Comparison of ENCODE assay signal across 6 cellular contexts in the genomic region with DNA sequence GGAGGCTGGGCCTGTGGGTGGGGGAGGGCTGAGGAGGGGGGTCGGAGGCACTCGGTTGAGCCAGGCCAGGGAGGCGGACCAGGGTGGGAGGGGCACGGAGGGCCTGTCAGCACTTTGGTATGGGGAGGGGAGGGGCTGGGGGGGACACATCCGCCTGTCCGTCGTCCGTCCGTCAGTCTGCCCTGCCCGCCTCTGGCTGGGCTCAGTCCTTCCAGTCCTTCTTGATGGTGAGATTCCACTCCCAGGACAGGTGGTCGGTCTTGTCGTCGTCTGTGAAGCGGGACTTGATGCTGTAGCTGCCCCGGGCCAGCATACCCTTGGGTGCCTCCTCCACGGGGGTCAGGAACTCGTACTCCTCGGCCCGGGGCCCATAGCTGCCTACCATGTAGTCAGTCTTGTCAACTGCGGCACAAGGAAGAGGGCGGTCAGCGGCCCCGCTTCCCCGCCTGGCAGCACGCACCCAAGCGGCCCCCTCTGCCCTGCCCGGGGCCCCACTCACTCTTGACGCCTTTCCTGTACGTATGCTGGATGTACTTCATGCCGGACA. TPM values are rescaled to one million over a fixed set of nuclear protein-coding genes. Genes with fewer than 3 reads are reported as not detected.
DNase-seq lines count a peak whose midpoint lies in the region; ATAC-seq and TF ChIP-seq lines count a peak whose summit lies in the region.

No MANE protein-coding gene starts in this region.

- peak in 3 of 5 donors; percentile 35 to 58 (median 45) for DNase-seq in heart left ventricle
- DNase-seq in cardiac septum (ENCODE audit: low spot score): no peak
- peak; percentile 92 for DNase-seq in choroid plexus epithelial cell (ENCODE audit: low read depth)
- DNase-seq in DMS153 (lab: John Stamatoyannopoulos, UW): no peak

- no peak overlapping the region for H3K9ac ChIP-seq in rectal smooth muscle tissue (ENCODE audit: low read length)

- no peaks in the 10 kb centered on the region for H3K9me3 ChIP-seq in heart left ventricle

- H3K4me1 ChIP-seq in heart left ventricle (peaks cover 4 to 68% (median 55%) of the 10 kb centered on the region in 12 donors), rectal smooth muscle tissue (ENCODE audit: control insufficient read depth, insufficient read depth, low read length) (peaks cover 12% of the 10 kb centered on the region)

- no peaks in the 10 kb centered on the region for H3K27me3 ChIP-seq in heart left ventricle
- H3K27me3 ChIP-seq in rectal smooth muscle tissue (ENCODE audit: control insufficient read depth, insufficient read depth, low read length): no peaks in the 10 kb centered on the region

- H3K4me3 ChIP-seq in heart left ventricle (peak overlapping the region in 3 of 12 donors; percentile 28 to 98 (median 97)), choroid plexus epithelial cell (ENCODE audit: low read depth, low read length) (peak overlapping the region; percentile 82), rectal smooth muscle tissue (ENCODE audit: low read length) (no peak overlapping the region)

- intact Hi-C loops in heart left ventricle (cut with DNase I) (loop anchor here in 2 of 10 donors (10.0 kb wide), 2 partner anchors 156 to 354 kb away; a partner anchor contains a TSS), cardiac septum (cut with DNase I) (no loop called here)

- H3K36me3 ChIP-seq in heart left ventricle: peaks cover 0 to 43% (median 21%) of the 10 kb centered on the region in 9 donors
- H3K36me3 ChIP-seq in rectal smooth muscle tissue (ENCODE audit: control insufficient read depth, insufficient read depth, low read length): peaks cover 11% of the 10 kb centered on the region

- no peak for TF ChIP-seq POLR2A in heart left ventricle (IDR thresholded peaks at IDR 0.05)

- TF ChIP-seq CTCF in heart left ventricle (IDR thresholded peaks at IDR 0.05): no peak
- no peak for TF ChIP-seq CTCF in choroid plexus epithelial cell (conservative IDR thresholded peaks at IDR 0.05; ENCODE audit: low read depth, low read length)

- ATAC-seq in heart left ventricle (peak in 1 of 4 donors; percentile 4), GM21529 (IDR thresholded peaks at IDR 0.05; ENCODE audit: unreplicated experiment) (no peak)

- 58 to 65% (median 61%) methylated on average over 14 to 30 of the region's 30 CpGs for WGBS in heart left ventricle, 4 donors

- peak overlapping the region in 9 of 12 donors; percentile 9 to 98 (median 92) for H3K27ac ChIP-seq in heart left ventricle
- H3K27ac ChIP-seq in rectal smooth muscle tissue (ENCODE audit: low read depth, low read length): peak overlapping the region; percentile 80

RNA-seq across cellular contexts. Expression of a gene that starts 2.4 kb away (rescaled TPM):
- total RNA-seq in heart left ventricle (100 to 1,000 TPM in 6 of 9 donors, 10 to 100 TPM in 3; 81.4 to 268 (median 152) TPM), cardiac septum (158 TPM)
- 100 to 1,000 TPM in 1 of 2 donors, 10 to 100 TPM in 1; 81.7 to 296 TPM for polyA plus RNA-seq in heart left ventricle

RNA-seq across cellular contexts. Expression of a gene that starts 8.4 kb away (rescaled TPM):
- total RNA-seq in heart left ventricle (100 to 1,000 TPM; 280 to 763 (median 374) TPM), cardiac septum (371 TPM)
- 100 to 1,000 TPM; 246 to 584 TPM for polyA plus RNA-seq in heart left ventricle

RNA-seq across cellular contexts. Expression of a gene that starts 22.6 kb away (rescaled TPM):
- total RNA-seq in heart left ventricle: 10 to 100 TPM; 25.1 to 39.9 (median 32.4) TPM
- 10 to 100 TPM in 1 of 2 donors, 1 to 10 TPM in 1; 9.8 to 50.5 TPM for polyA plus RNA-seq in heart left ventricle
- 40.1 TPM for total RNA-seq in cardiac septum

RNA-seq across cellular contexts. Expression of a gene that starts 22.8 kb away (rescaled TPM):
- total RNA-seq in heart left ventricle (100 to 1,000 TPM; 118 to 255 (median 143) TPM), cardiac septum (131 TPM)
- polyA plus RNA-seq in heart left ventricle: 100 to 1,000 TPM; 283 to 329 TPM

RNA-seq across cellular contexts. Expression of a gene that starts 33.3 kb away (rescaled TPM):
- total RNA-seq in heart left ventricle (1 to 10 TPM in 1 of 9 donors, under 1 TPM in 7, not detected in 1; 0.13 to 1.2 (median 0.50) TPM), cardiac septum (0.51 TPM)
- polyA plus RNA-seq in heart left ventricle: under 1 TPM; 0.29 to 0.61 TPM

Comparison
In these comparisons a context has a peak if more than half of its experiments do, and no peak if none do; other contexts are left out.
1. DNase-seq: peak in heart left ventricle (3 of 5) and choroid plexus epithelial cell (single experiment); none in cardiac septum (single experiment) and DMS153 (single experiment).